In the genomic region with DNA sequence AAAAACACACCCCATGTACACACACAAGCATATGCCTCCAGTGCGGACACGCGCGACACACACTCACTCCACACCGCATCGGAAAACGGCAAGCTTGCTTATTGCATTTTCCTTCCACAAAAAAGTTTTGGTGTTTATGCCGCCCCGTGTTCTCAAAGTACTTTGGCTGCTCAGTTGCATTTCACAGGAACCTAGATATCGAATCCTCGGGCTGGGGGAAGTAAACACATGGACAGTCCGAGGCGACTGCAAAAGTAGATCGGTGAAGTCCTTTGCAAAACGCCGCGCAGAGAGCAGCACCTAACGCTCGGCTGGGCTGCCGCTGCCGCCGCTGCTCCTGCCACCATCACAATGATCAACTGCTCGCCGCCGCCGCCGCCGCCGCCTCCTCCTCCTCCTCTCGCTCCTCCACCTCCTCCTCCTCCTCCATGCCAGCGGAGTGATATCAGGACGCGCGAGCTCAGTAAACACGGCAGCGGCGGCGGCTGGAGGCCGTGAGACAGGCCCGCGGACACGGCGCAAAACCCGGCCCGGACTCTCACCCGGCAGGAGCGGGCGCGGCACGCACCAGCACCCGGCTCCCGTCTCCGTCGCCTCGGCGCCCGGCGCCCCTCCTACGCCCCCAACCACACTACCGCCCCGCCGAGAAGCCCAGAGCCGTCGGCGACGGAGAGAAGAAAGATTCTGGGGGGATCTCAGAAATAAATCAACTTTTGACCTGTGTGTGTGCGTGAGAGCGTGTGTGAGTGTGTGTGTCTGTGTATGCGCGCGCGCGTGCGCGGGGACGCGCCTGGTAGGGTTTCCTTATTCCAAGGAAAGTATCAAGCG, we compare ENCODE assay signal across 8 cellular contexts. TPM values are rescaled to one million over a fixed set of nuclear protein-coding genes. Genes with fewer than 3 reads are reported as not detected.
DNase-seq lines count a peak whose midpoint lies in the region; ATAC-seq and TF ChIP-seq lines count a peak whose summit lies in the region.

TSS of gene MAML3 (minus strand) at position 441 of the 828 bp plus-strand sequence. CDS start 857 bp downstream, outside the sequence.

- ATAC-seq in HG03135 (IDR thresholded peaks at IDR 0.05; ENCODE audit: unreplicated experiment) (peak; percentile 42), WTC11 (peak; percentile 22), GM21737 (IDR thresholded peaks at IDR 0.05; ENCODE audit: unreplicated experiment) (no peak)

- no peak for TF ChIP-seq CTCF in GM12864 (IDR thresholded peaks at IDR 0.05; ENCODE audit: low read depth, low read length, missing control alignments)
- no peak for TF ChIP-seq CTCF in WTC11 (IDR thresholded peaks at IDR 0.05)
- no peak for TF ChIP-seq CTCF in mammary epithelial cell (conservative IDR thresholded peaks at IDR 0.05 in 1 of 2, IDR thresholded peaks at IDR 0.05 in 1 of 2; ENCODE audit: extremely low read depth in 1 of 2, insufficient read depth in 1 of 2, low read depth in 1 of 2, low read length in 2 of 2)

- H3K27me3 ChIP-seq in mammary epithelial cell (ENCODE audit: insufficient read depth, low read length) (no peaks in the 10 kb centered on the region), skeletal muscle satellite cell (ENCODE audit: control insufficient read depth, insufficient read depth, low read length) (no peaks in the 10 kb centered on the region)

- peak within 1 kb of the TSS; percentile 88 for H3K27ac Mint-ChIP-seq in WTC11

- no peaks in the 10 kb centered on the region for H3K79me2 ChIP-seq in mammary epithelial cell (ENCODE audit: insufficient read depth, low read length)

- peak within 1 kb of the TSS; percentile 76 for H3K9ac ChIP-seq in mammary epithelial cell (ENCODE audit: insufficient read depth, low read length)
- H3K9ac ChIP-seq in skeletal muscle satellite cell (ENCODE audit: low read depth, low read length), result peak within 1 kb of the TSS; percentile 89

- H3K4me3 Mint-ChIP-seq in WTC11, result peak within 1 kb of the TSS; percentile 98

- peak within 1 kb of the TSS; percentile 53 for H3K27ac ChIP-seq in mammary epithelial cell (ENCODE audit: insufficient read depth, low read depth, low read length)

- CTCF ChIA-PET in WTC11 (lab: Charles Lee) (interaction anchor here (0.7 to 1.4 kb wide), 4 partner anchors 89 to 141 kb away, joined by 3 to 5 read pairs (median 4); no protein-coding TSS in a partner anchor), mammary epithelial cell (lab: Charles Lee; ENCODE audit: low non-redundant PET) (interaction anchor here (0.6 to 1.0 kb wide), 3 partner anchors 101 to 497 kb away, joined by 3 to 4 read pairs (median 4); no protein-coding TSS in a partner anchor)

- no peaks in the 10 kb centered on the region for H3K9me3 ChIP-seq in mammary epithelial cell (replicated peaks; ENCODE audit: insufficient read depth, low read length)
- H3K9me3 ChIP-seq in skeletal muscle satellite cell (replicated peaks; ENCODE audit: low read length), result no peaks in the 10 kb centered on the region

- no peaks in the 10 kb centered on the region for H4K20me1 ChIP-seq in mammary epithelial cell (ENCODE audit: insufficient read depth, low read length)

- H3K4me1 ChIP-seq in mammary epithelial cell (ENCODE audit: insufficient read depth, low read length) (peaks cover 17% of the 10 kb centered on the region), skeletal muscle satellite cell (ENCODE audit: control insufficient read depth, insufficient read depth, low read length) (peaks cover 19% of the 10 kb centered on the region)

- WGBS in mammary epithelial cell (ENCODE audit: low coverage, missing lambda C conversion rate), result under 1% methylated on average over 30 of the region's 78 CpGs

- H3K4me1 Mint-ChIP-seq in WTC11, result peaks cover 13% of the 10 kb centered on the region

- no peaks in the 10 kb centered on the region for H3K36me3 Mint-ChIP-seq in WTC11

- dilution Hi-C loops in mammary epithelial cell (cut with HindIII; ENCODE audit: low sequenced_read_pairs), result loop anchor here (5.0 kb wide), 1 partner anchor 97 kb away; no protein-coding TSS in a partner anchor

- DNase-seq in GM12864 (ENCODE audit: low read depth) (no peak), NCI-H226 (peak; percentile 89), WTC11 (ENCODE audit: low spot score) (peak; percentile 89), mammary epithelial cell (peak; percentile 95), iPS-NIHi11 (ENCODE audit: low spot score) (peak; percentile 84)

- H2AFZ ChIP-seq in mammary epithelial cell (ENCODE audit: low read depth, low read length), result peak within 1 kb of the TSS; percentile 100

- H3K4me3 ChIP-seq in GM12864 (ENCODE audit: low read depth, low read length) (peak within 1 kb of the TSS; percentile 30), mammary epithelial cell (replicated peaks in 1 of 3; ENCODE audit: insufficient read depth in 1 of 3, low read depth in 2 of 3, low read length in 3 of 3) (peak within 1 kb of the TSS; percentile 63 to 97 (median 65)), skeletal muscle satellite cell (ENCODE audit: low read length) (peak within 1 kb of the TSS; percentile 94)

- H3K36me3 ChIP-seq in mammary epithelial cell (ENCODE audit: insufficient read depth, low read length) (no peaks in the 10 kb centered on the region), skeletal muscle satellite cell (ENCODE audit: insufficient read depth, low read length) (no peaks in the 10 kb centered on the region)

- POLR2A ChIA-PET in WTC11 (lab: Charles Lee), result interaction anchor here (0.7 to 1.0 kb wide), 4 partner anchors 84 to 149 kb away, joined by 3 to 4 read pairs (median 3); no protein-coding TSS in a partner anchor

- BruUV-seq in mammary epithelial cell (replicated peaks; lab: Mats Ljungman, UMichigan), result no TSS peak

- intact Hi-C loops in mammary epithelial cell (cut with micrococcal nuclease), result loop anchor here (1.0 to 10.0 kb wide), 9 partner anchors 33 to 497 kb away; no protein-coding TSS in a partner anchor

- H3K4me2 ChIP-seq in mammary epithelial cell (ENCODE audit: insufficient read depth, low read depth, low read length), result peak within 1 kb of the TSS; percentile 98
- H3K4me2 ChIP-seq in skeletal muscle satellite cell (ENCODE audit: low read length), result peak within 1 kb of the TSS; percentile 100

- H3K9me3 Mint-ChIP-seq in WTC11, result no peaks in the 10 kb centered on the region

- in situ Hi-C loops in mammary epithelial cell (cut with MboI; ENCODE audit: low sequenced_read_pairs in 2 of 2), result loop anchor here (5.0 to 10.0 kb wide), 3 partner anchors 81 to 102 kb away; no protein-coding TSS in a partner anchor

- peaks cover 6% of the 10 kb centered on the region; the same call in 1 of the 2 replicates for H3K27me3 Mint-ChIP-seq in WTC11 (ENCODE audit: low read depth)

TF ChIP-seq in WTC11, 78 proteins besides CTCF, POLR2A, EP300 and RAD21 (continues in another document):
- no peak for TF ChIP-seq GTF2I (CRISPR knock-in tag; conservative IDR thresholded peaks at IDR 0.05)
- peak; percentile 98 for TF ChIP-seq FOXK1 (CRISPR knock-in tag; IDR thresholded peaks at IDR 0.05)
- no peak for TF ChIP-seq GRHL2 (CRISPR knock-in tag; IDR thresholded peaks at IDR 0.05; ENCODE audit: insufficient replicate concordance, severe bottlenecking)
- TF ChIP-seq SMAD4 (CRISPR knock-in tag; IDR thresholded peaks at IDR 0.05), result no peak
- TF ChIP-seq RORB (CRISPR knock-in tag; IDR thresholded peaks at IDR 0.05), result no peak
- TF ChIP-seq, protein P1, sequence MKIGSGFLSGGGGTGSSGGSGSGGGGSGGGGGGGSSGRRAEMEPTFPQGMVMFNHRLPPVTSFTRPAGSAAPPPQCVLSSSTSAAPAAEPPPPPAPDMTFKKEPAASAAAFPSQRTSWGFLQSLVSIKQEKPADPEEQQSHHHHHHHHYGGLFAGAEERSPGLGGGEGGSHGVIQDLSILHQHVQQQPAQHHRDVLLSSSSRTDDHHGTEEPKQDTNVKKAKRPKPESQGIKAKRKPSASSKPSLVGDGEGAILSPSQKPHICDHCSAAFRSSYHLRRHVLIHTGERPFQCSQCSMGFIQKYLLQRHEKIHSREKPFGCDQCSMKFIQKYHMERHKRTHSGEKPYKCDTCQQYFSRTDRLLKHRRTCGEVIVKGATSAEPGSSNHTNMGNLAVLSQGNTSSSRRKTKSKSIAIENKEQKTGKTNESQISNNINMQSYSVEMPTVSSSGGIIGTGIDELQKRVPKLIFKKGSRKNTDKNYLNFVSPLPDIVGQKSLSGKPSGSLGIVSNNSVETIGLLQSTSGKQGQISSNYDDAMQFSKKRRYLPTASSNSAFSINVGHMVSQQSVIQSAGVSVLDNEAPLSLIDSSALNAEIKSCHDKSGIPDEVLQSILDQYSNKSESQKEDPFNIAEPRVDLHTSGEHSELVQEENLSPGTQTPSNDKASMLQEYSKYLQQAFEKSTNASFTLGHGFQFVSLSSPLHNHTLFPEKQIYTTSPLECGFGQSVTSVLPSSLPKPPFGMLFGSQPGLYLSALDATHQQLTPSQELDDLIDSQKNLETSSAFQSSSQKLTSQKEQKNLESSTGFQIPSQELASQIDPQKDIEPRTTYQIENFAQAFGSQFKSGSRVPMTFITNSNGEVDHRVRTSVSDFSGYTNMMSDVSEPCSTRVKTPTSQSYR (CRISPR knock-in tag; IDR thresholded peaks at IDR 0.05), result peak; percentile 76; the same call in 1 of the 2 replicates
- TF ChIP-seq ELF4 (CRISPR knock-in tag; IDR thresholded peaks at IDR 0.05; ENCODE audit: low read depth), result peak; percentile 83; the same call in 1 of the 2 replicates
- TF ChIP-seq ZNF423 (CRISPR knock-in tag; IDR thresholded peaks at IDR 0.05), result no peak
- TF ChIP-seq SP1 (CRISPR knock-in tag; conservative IDR thresholded peaks at IDR 0.05), result peak; percentile 71
- TF ChIP-seq ATF3 (CRISPR knock-in tag; conservative IDR thresholded peaks at IDR 0.05), result no peak
- TF ChIP-seq SOX15 (CRISPR knock-in tag; IDR thresholded peaks at IDR 0.05), result no peak
- TF ChIP-seq, protein P2, sequence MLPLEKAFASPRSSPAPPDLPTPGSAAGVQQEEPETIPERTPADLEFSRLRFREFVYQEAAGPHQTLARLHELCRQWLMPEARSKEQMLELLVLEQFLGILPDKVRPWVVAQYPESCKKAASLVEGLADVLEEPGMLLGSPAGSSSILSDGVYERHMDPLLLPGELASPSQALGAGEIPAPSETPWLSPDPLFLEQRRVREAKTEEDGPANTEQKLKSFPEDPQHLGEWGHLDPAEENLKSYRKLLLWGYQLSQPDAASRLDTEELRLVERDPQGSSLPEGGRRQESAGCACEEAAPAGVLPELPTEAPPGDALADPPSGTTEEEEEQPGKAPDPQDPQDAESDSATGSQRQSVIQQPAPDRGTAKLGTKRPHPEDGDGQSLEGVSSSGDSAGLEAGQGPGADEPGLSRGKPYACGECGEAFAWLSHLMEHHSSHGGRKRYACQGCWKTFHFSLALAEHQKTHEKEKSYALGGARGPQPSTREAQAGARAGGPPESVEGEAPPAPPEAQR (CRISPR knock-in tag; IDR thresholded peaks at IDR 0.05), result no peak; the same call in 1 of the 2 replicates

RNA-seq across cellular contexts. Expression of gene MAML3, which starts in this region (rescaled TPM):
- 7.4 to 8.7 TPM (median 7.9 TPM) in 3 replicates for total RNA-seq in WTC11 (2021)
- 1 to 10 TPM in 1 of 2 donors, under 1 TPM in 1; 0.45 to 2.8 TPM for total RNA-seq in mammary epithelial cell
- 0.57 TPM for polyA plus RNA-seq in mammary epithelial cell
- polyA minus RNA-seq in mammary epithelial cell, result 1.4 TPM
- total RNA-seq in skeletal muscle satellite cell (2012; rRNA removed), result 0.51 and 1.3 TPM in 2 replicates

Comparison
In these comparisons a context has a peak if more than half of its experiments do, and no peak if none do; other contexts are left out.
1. H3K4me3 ChIP-seq: peak in every context shown above with its lines; median percentile 94 in skeletal muscle satellite cell; 65 in mammary epithelial cell; 30 in GM12864.